In the genomic region with DNA sequence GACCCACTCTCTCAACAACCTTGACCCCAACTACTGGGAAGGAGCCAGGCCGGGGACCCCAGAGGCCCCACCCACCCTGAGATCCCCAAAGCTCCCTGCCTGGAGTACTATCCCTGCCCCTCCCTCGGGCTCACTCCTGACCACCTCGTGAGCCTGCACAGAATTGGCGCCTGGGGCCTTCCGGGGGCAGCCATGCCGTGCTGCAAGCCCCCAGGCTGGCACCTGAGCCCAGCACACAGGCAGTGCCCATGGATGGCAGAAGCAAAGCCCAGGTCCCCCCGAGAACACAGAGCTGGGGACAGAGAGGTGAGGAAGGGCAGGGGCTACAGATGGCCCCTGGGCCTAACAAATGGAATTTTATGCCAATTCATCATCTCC, we compare ENCODE assay signal across 1 cellular context.
TF ChIP-seq lines count a peak whose summit lies in the region.

No MANE protein-coding gene starts in this region.

TF ChIP-seq in HepG2, 621 proteins besides CTCF, POLR2A, EP300 and RAD21:
- TF ChIP-seq RNF219 (CRISPR knock-in tag; IDR thresholded peaks at IDR 0.05) (no peak), SRSF1 (optimal IDR thresholded peaks at IDR 0.05; ENCODE audit: low read depth, low read length) (no peak), MXD4 (CRISPR knock-in tag; IDR thresholded peaks at IDR 0.05) (no peak), MTA1 (CRISPR knock-in tag; IDR thresholded peaks at IDR 0.05; ENCODE audit: borderline replicate concordance) (no peak), ZNF660 (CRISPR knock-in tag; IDR thresholded peaks at IDR 0.05; ENCODE audit: borderline replicate concordance, low read depth) (no peak), ZBTB46 (CRISPR knock-in tag; IDR thresholded peaks at IDR 0.05; ENCODE audit: borderline replicate concordance) (no peak), ZNF142 (CRISPR knock-in tag; IDR thresholded peaks at IDR 0.05) (no peak), AHR (CRISPR knock-in tag; IDR thresholded peaks at IDR 0.05) (no peak), ISX (CRISPR knock-in tag; conservative IDR thresholded peaks at IDR 0.05) (no peak), RARA (CRISPR knock-in tag; IDR thresholded peaks at IDR 0.05) (no peak), SALL2 (CRISPR knock-in tag; IDR thresholded peaks at IDR 0.05) (no peak), ZFY (CRISPR knock-in tag; IDR thresholded peaks at IDR 0.05) (no peak), ZNF598 (CRISPR knock-in tag; IDR thresholded peaks at IDR 0.05; ENCODE audit: borderline replicate concordance) (no peak)
- TF ChIP-seq, protein P1, sequence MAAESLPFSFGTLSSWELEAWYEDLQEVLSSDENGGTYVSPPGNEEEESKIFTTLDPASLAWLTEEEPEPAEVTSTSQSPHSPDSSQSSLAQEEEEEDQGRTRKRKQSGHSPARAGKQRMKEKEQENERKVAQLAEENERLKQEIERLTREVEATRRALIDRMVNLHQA (CRISPR knock-in tag; IDR thresholded peaks at IDR 0.05): no peak
- TF ChIP-seq, protein P2, sequence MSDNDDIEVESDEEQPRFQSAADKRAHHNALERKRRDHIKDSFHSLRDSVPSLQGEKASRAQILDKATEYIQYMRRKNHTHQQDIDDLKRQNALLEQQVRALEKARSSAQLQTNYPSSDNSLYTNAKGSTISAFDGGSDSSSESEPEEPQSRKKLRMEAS (IDR thresholded peaks at IDR 0.05): no peak
